In the genomic region with DNA sequence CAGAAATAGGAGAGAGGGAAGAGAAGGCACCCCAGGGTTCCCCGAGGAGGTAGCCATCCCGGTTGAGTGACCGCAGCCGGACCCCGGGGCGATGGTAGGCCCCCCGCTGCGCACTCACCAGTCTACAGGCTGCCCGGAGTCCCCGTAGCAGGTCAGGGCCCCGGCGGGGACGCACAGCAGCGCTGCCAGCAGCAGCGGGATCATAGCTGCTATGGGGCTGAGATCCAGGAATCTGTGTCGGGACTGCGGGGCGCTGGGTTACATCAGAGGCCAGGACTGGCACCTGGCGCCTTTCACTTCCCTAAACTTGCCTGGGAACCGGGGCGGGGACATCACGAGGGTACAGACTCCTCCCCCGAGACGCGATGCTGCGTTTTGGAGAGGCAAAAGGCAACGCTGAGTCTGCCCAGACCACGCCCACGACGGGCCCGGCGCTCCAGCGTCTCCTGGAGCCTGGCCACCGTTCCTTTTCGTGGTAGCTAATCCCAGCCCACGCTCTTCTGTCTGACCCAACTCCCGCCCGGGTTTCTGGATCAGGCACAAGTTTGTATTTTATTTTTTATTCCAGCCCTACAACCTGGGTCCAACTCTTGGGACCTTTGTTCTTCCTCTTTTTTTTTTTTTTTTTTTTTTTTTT, we compare ENCODE assay signal across 8 cellular contexts. TPM values are rescaled to one million over a fixed set of nuclear protein-coding genes. Genes with fewer than 3 reads are reported as not detected.
DNase-seq lines count a peak whose midpoint lies in the region; FAIRE-seq and TF ChIP-seq lines count a peak whose summit lies in the region.

A gene with protein sequence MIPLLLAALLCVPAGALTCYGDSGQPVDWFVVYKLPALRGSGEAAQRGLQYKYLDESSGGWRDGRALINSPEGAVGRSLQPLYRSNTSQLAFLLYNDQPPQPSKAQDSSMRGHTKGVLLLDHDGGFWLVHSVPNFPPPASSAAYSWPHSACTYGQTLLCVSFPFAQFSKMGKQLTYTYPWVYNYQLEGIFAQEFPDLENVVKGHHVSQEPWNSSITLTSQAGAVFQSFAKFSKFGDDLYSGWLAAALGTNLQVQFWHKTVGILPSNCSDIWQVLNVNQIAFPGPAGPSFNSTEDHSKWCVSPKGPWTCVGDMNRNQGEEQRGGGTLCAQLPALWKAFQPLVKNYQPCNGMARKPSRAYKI (minus strand): TSS at position 278 of the 637 bp plus-strand sequence. CDS start 74 bp downstream, at position 204.

- H3K36me3 ChIP-seq in stomach smooth muscle (ENCODE audit: control insufficient read depth in 2 of 2, insufficient read depth in 2 of 2, low read length in 2 of 2) = peaks cover 6 to 9% of the 10 kb centered on the region in 2 donors

- peaks cover 60% of the 10 kb centered on the region for H3K27me3 Mint-ChIP-seq in neural crest cell (ENCODE audit: low read depth)

- peak; percentile 38 for FAIRE-seq in H54 (lab: Jason Lieb, UNC)

- H3K9me3 Mint-ChIP-seq in neural crest cell = no peaks in the 10 kb centered on the region

- no peak for TF ChIP-seq CTCF in fibroblast of villous mesenchyme (IDR thresholded peaks at IDR 0.05; ENCODE audit: insufficient read depth, low read depth, low read length)
- no peak for TF ChIP-seq CTCF in neural crest cell (conservative IDR thresholded peaks at IDR 0.05)

- peaks cover 3 to 15% of the 10 kb centered on the region in 2 donors for H3K27me3 ChIP-seq in stomach smooth muscle (ENCODE audit: control insufficient read depth in 1 of 2, insufficient read depth in 2 of 2, low read length in 2 of 2)

- peaks cover 26% of the 10 kb centered on the region for H3K4me1 ChIP-seq in stomach smooth muscle (ENCODE audit: control insufficient read depth, insufficient read depth, low read length)

- H3K27ac ChIP-seq in stomach smooth muscle (ENCODE audit: low read length) = peak within 1 kb of the TSS; percentile 90

- TF ChIP-seq POLR2A in H54 (IDR thresholded peaks at IDR 0.05; ENCODE audit: low read depth, low read length) = peak; percentile 15; the same call in 1 of the 2 replicates

- no peaks in the 10 kb centered on the region for H3K36me3 Mint-ChIP-seq in neural crest cell (ENCODE audit: low read depth)

- DNase-seq in EH (ENCODE audit: low read depth) (peak; percentile 92), H54 (ENCODE audit: insufficient read length, low spot score) (peak; percentile 99), M059J (ENCODE audit: low read depth) (peak; percentile 95), SIG-M5 (lab: John Stamatoyannopoulos, UW) (peak; percentile 69), activated gamma-delta T cell treated with Interleukin-2 at 50 U/mL for 16 hours (peak; percentile 82), fibroblast of villous mesenchyme (ENCODE audit: low read depth) (peak; percentile 94), neural crest cell (ENCODE audit: low read depth, low spot score) (peak; percentile 77)

- H3K27ac Mint-ChIP-seq in neural crest cell (ENCODE audit: unreplicated experiment) = peak within 1 kb of the TSS; percentile 87

- no peaks in the 10 kb centered on the region for H3K9me3 ChIP-seq in stomach smooth muscle (ENCODE audit: control insufficient read depth in 2 of 2, low read length in 2 of 2)

- peak within 1 kb of the TSS; percentile 88 for H3K4me3 Mint-ChIP-seq in neural crest cell

- peaks cover 12% of the 10 kb centered on the region for H3K4me1 Mint-ChIP-seq in neural crest cell

- peak within 1 kb of the TSS; percentile 85 to 86 for H3K9ac ChIP-seq in stomach smooth muscle (ENCODE audit: low read length in 2 of 2)

- H3K4me3 ChIP-seq in fibroblast of villous mesenchyme (ENCODE audit: low read depth, low read length) (peak within 1 kb of the TSS; percentile 76), stomach smooth muscle (ENCODE audit: low read length in 2 of 2) (peak within 1 kb of the TSS; percentile 80 to 88)

RNA-seq across cellular contexts. Expression of the gene that starts here (rescaled TPM):
- total RNA-seq in M059J (2014; rRNA removed; shearing (Covaris generic)) = 61.0 and 62.4 TPM in 2 replicates
- total RNA-seq in fibroblast of villous mesenchyme (14.7 and 18.7 TPM in 2 replicates), neural crest cell (8.6 and 11.2 TPM in 2 replicates)

Comparison
In these comparisons a context has a peak if more than half of its experiments do, and no peak if none do; other contexts are left out.
1. Peak in every context shown above with its lines: DNase-seq, H3K4me3 ChIP-seq and H3K27ac ChIP-seq.